ENCODE assay signal across 36 cellular contexts in the genomic region with DNA sequence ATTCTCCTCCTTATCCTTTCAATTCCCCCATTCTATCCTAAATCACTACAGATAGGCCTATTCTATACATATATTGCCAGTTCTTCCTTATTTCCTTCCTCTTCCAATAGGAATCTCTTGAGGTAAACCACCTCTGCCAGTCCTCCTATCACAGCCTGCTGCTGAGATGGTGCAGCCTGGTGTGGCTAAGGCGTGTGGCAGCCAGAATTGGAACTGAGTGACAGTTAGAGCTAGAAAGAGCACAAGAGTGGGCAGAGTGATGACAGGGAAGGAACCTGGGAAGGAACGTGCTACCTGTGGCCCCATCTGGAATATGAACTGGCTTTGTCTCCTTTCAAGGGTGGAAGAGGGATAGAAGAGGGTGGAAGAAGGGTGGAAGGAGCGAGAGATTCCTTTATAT.
"Had no signal": no experiment of that assay in that cellular context is flagged by ENCODE, and none has a peak within 500 bp of the region (broad histone marks: within the 10 kb centered on the region; RNA-seq: fewer than 3 reads in every experiment).

No MANE protein-coding gene starts in this region.

- H3K27ac ChIP-seq: adrenal gland, body of pancreas, brain microvascular endothelial cell, breast epithelium, VCaP had no signal

- H3K36me3 Mint-ChIP-seq: activated CD4-positive, alpha-beta memory T cell treated with anti-CD3 and anti-CD28 coated beads for 36 hours; activated naive CD4-positive, alpha-beta T cell treated with anti-CD3 and anti-CD28 coated beads, Interleukin-2, amount 50 U/mL, for 72 hours; activated naive CD8-positive, alpha-beta T cell treated with anti-CD3 and anti-CD28 coated beads for 36 hours had no signal

- H3K27me3 Mint-ChIP-seq: activated CD4-positive, alpha-beta T cell treated with anti-CD3 and anti-CD28 coated beads, Interleukin-2, amount 10 ng/mL, durations not matched to agents 24 days and 14 days had no signal

- DNase-seq: activated B cell treated with CpG ODN at 0.5 μM for 24 hours; activated CD4-positive, alpha-beta memory T cell treated with anti-CD3 and anti-CD28 coated beads for 36 hours; activated CD4-positive, alpha-beta T cell treated with anti-CD3 and anti-CD28 coated beads for 4 hours; activated CD4-positive, alpha-beta T cell treated with anti-CD3 and anti-CD28 coated beads, Interleukin-2, amount 10 ng/mL, durations not matched to agents 24 days and 14 days; activated CD4-positive, alpha-beta T cell treated with anti-CD3 and anti-CD28 coated beads, Interleukin-2, amount 50 U/mL, for 1 hour; activated CD4-positive, alpha-beta T cell treated with anti-CD3 and anti-CD28 coated beads, Interleukin-2, amount 50 U/mL, for 4 hours; activated CD4-positive, CD25-positive, alpha-beta regulatory T cell treated with anti-CD3 and anti-CD28 coated beads, Interleukin-2, amount 50 U/mL, for 72 hours; activated CD8-positive, alpha-beta memory T cell treated with anti-CD3 and anti-CD28 coated beads, Interleukin-2, amount 50 U/mL, for 4 hours; activated CD8-positive, alpha-beta T cell treated with anti-CD3 and anti-CD28 coated beads for 36 hours; activated effector memory CD4-positive, alpha-beta T cell treated with anti-CD3 and anti-CD28 coated beads, Interleukin-2, amount 50 U/mL, for 16 hours; activated gamma-delta T cell treated with Interleukin-2 at 50 U/mL for 16 hours; activated naive CD4-positive, alpha-beta T cell; activated naive CD4-positive, alpha-beta T cell treated with anti-CD3 and anti-CD28 coated beads for 36 hours; activated naive CD4-positive, alpha-beta T cell treated with anti-CD3 and anti-CD28 coated beads, Interleukin-2, amount 50 U/mL, for 16 hours; activated naive CD8-positive, alpha-beta T cell treated with anti-CD3 and anti-CD28 coated beads for 36 hours; activated T-cell treated with anti-CD3 and anti-CD28 coated beads for 4 hours; activated T-cell treated with anti-CD3 and anti-CD28 coated beads, Interleukin-2, amount 50 U/mL, for 1 hour; activated T-cell treated with anti-CD3 and anti-CD28 coated beads, Interleukin-2, amount 50 U/mL, for 4 hours; activated T-cell treated with anti-CD3 and anti-CD28 coated beads, Interleukin-2, amount 50 U/mL, for 72 hours; adrenal gland; amniotic stem cell; aorta; body of pancreas; brain microvascular endothelial cell; cerebellar nuclear complex; T-helper 1 cell; T-helper 2 cell; T-helper 9 cell had no signal

- H3K27ac Mint-ChIP-seq: activated B cell treated with CpG ODN at 0.5 μM for 24 hours; activated CD4-positive, alpha-beta memory T cell treated with anti-CD3 and anti-CD28 coated beads for 36 hours; activated CD4-positive, alpha-beta T cell treated with anti-CD3 and anti-CD28 coated beads, Interleukin-2, amount 10 ng/mL, durations not matched to agents 24 days and 14 days; activated CD8-positive, alpha-beta T cell treated with anti-CD3 and anti-CD28 coated beads for 36 hours; activated naive CD4-positive, alpha-beta T cell treated with anti-CD3 and anti-CD28 coated beads for 36 hours; activated naive CD4-positive, alpha-beta T cell treated with anti-CD3 and anti-CD28 coated beads, Interleukin-2, amount 50 U/mL, for 72 hours; activated naive CD8-positive, alpha-beta T cell treated with anti-CD3 and anti-CD28 coated beads for 36 hours; activated T-cell treated with anti-CD3 and anti-CD28 coated beads, Interleukin-2, amount 50 U/mL, for 72 hours; activated T-helper 1 cell treated with anti-CD3 and anti-CD28 coated beads, Interleukin-12 subunit alpha, Interleukin-12 subunit beta, Interleukin-2, Interleukin-4 antibody, amounts not matched to agents 30 ng/mL and 10 ng/mL and 1 ng/mL, durations not matched to agents 14 hours and 24 hours and 36 hours; activated T-helper 17 cell treated with anti-CD3 and anti-CD28 coated beads, Interleukin-2, amount 50 U/mL, for 72 hours; T-helper 1 cell treated with Interleukin-12 subunit alpha and Interleukin-12 subunit beta and Interleukin-4 antibody, amounts not matched to agents 30 μg/mL and 1 μg/mL, for 36 hours; T-helper 2 cell treated with Interferon-gamma antibody and Interleukin-4, amounts not matched to agents 5 μg/mL and 100 μg/mL, for 36 hours had no signal

- ATAC-seq: activated CD8-positive, alpha-beta T cell treated with anti-CD3 and anti-CD28 coated beads for 36 hours; activated naive CD4-positive, alpha-beta T cell treated with anti-CD3 and anti-CD28 coated beads, Interleukin-2, amount 50 U/mL, for 72 hours; activated T-cell treated with anti-CD3 and anti-CD28 coated beads, Interleukin-2, amount 50 U/mL, for 4 hours; activated T-cell treated with anti-CD3 and anti-CD28 coated beads, Interleukin-2, amount 50 U/mL, for 72 hours; activated T-helper 17 cell treated with anti-CD3 and anti-CD28 coated beads, Interleukin-2, amount 50 U/mL, for 72 hours; body of pancreas had no signal

- H3K4me1 Mint-ChIP-seq: activated B cell treated with CpG ODN at 0.5 μM for 24 hours; central memory CD8-positive, alpha-beta T cell had no signal

- H3K4me3 Mint-ChIP-seq: activated B cell treated with CpG ODN at 0.5 μM for 24 hours; activated CD4-positive, alpha-beta memory T cell treated with anti-CD3 and anti-CD28 coated beads for 36 hours; activated CD4-positive, alpha-beta T cell treated with anti-CD3 and anti-CD28 coated beads, Interleukin-2, amount 10 ng/mL, durations not matched to agents 24 days and 14 days; activated CD8-positive, alpha-beta T cell treated with anti-CD3 and anti-CD28 coated beads for 36 hours; activated naive CD4-positive, alpha-beta T cell treated with anti-CD3 and anti-CD28 coated beads for 36 hours; activated naive CD8-positive, alpha-beta T cell treated with anti-CD3 and anti-CD28 coated beads for 36 hours; activated T-cell treated with anti-CD3 and anti-CD28 coated beads, Interleukin-2, amount 50 U/mL, for 4 hours; activated T-cell treated with anti-CD3 and anti-CD28 coated beads, Interleukin-2, amount 50 U/mL, for 72 hours; activated T-helper 1 cell treated with anti-CD3 and anti-CD28 coated beads, Interleukin-12 subunit alpha, Interleukin-12 subunit beta, Interleukin-2, Interleukin-4 antibody, amounts not matched to agents 30 ng/mL and 10 ng/mL and 1 ng/mL, durations not matched to agents 14 hours and 24 hours and 36 hours; activated T-helper 17 cell treated with anti-CD3 and anti-CD28 coated beads, Interleukin-2, amount 50 U/mL, for 72 hours; central memory CD8-positive, alpha-beta T cell; T-helper 1 cell treated with Interleukin-12 subunit alpha and Interleukin-12 subunit beta and Interleukin-4 antibody, amounts not matched to agents 30 μg/mL and 1 μg/mL, for 36 hours; T-helper 2 cell treated with Interferon-gamma antibody and Interleukin-4, amounts not matched to agents 5 μg/mL and 100 μg/mL, for 36 hours had no signal

- H3K9me3 Mint-ChIP-seq: activated B cell treated with CpG ODN at 0.5 μM for 24 hours; activated CD4-positive, alpha-beta memory T cell treated with anti-CD3 and anti-CD28 coated beads for 36 hours; activated CD4-positive, alpha-beta T cell treated with anti-CD3 and anti-CD28 coated beads, Interleukin-2, amount 10 ng/mL, durations not matched to agents 24 days and 14 days; activated CD8-positive, alpha-beta T cell treated with anti-CD3 and anti-CD28 coated beads for 36 hours; activated naive CD4-positive, alpha-beta T cell treated with anti-CD3 and anti-CD28 coated beads for 36 hours; activated naive CD4-positive, alpha-beta T cell treated with anti-CD3 and anti-CD28 coated beads, Interleukin-2, amount 50 U/mL, for 72 hours; activated naive CD8-positive, alpha-beta T cell treated with anti-CD3 and anti-CD28 coated beads for 36 hours; activated T-cell treated with anti-CD3 and anti-CD28 coated beads, Interleukin-2, amount 50 U/mL, for 4 hours; activated T-cell treated with anti-CD3 and anti-CD28 coated beads, Interleukin-2, amount 50 U/mL, for 72 hours; activated T-helper 1 cell treated with anti-CD3 and anti-CD28 coated beads, Interleukin-12 subunit alpha, Interleukin-12 subunit beta, Interleukin-2, Interleukin-4 antibody, amounts not matched to agents 30 ng/mL and 10 ng/mL and 1 ng/mL, durations not matched to agents 14 hours and 24 hours and 36 hours; activated T-helper 17 cell treated with anti-CD3 and anti-CD28 coated beads, Interleukin-2, amount 50 U/mL, for 72 hours; central memory CD8-positive, alpha-beta T cell; T-helper 1 cell treated with Interleukin-12 subunit alpha and Interleukin-12 subunit beta and Interleukin-4 antibody, amounts not matched to agents 30 μg/mL and 1 μg/mL, for 36 hours; T-helper 2 cell treated with Interferon-gamma antibody and Interleukin-4, amounts not matched to agents 5 μg/mL and 100 μg/mL, for 36 hours had no signal
